15 cellular contexts compared by ENCODE assay signal in genomic region chr12:52250048-52250990, GRCh38. TPM values are rescaled to one million over a fixed set of nuclear protein-coding genes. Genes with fewer than 3 reads are reported as not detected.
A peak's percentile ranks its signal among the peaks of the same experiment; 100 is the strongest.
DNase-seq lines count a peak whose midpoint lies in the region; ATAC-seq and TF ChIP-seq lines count a peak whose summit lies in the region.
"Had no signal": no experiment of that assay in that cellular context is flagged by ENCODE, and none has a peak within 500 bp of the region (broad histone marks: within the 10 kb centered on the region; RNA-seq: fewer than 3 reads in every experiment).

No MANE protein-coding gene starts in this region.

- no peak overlapping the region for H3K4me2 ChIP-seq in smooth muscle cell

- CTCF ChIA-PET in WTC11 (lab: Charles Lee): interaction anchor here (0.5 to 4.9 kb wide), 20 partner anchors 9 to 1171 kb away, joined by 3 to 45 read pairs (median 3); partner anchors contain the start of gene KRT7

- H3K27ac ChIP-seq in iPS DF 6.9 (ENCODE audit: low read length) (no peak overlapping the region), smooth muscle cell (ENCODE audit: low read depth) (no peak overlapping the region)

- H3K27me3 ChIP-seq in iPS DF 6.9 (ENCODE audit: control insufficient read depth, insufficient read depth, low read length) (peaks cover 3% of the 10 kb centered on the region; the same call in 1 of the 2 replicates), smooth muscle cell (ENCODE audit: low read depth) (peaks cover 59% of the 10 kb centered on the region)

- no peaks in the 10 kb centered on the region for H3K9me3 Mint-ChIP-seq in WTC11

- H3F3A ChIP-seq in smooth muscle cell (ENCODE audit: low read depth): no peaks in the 10 kb centered on the region

- H3K4me3 ChIP-seq in iPS DF 6.9 (ENCODE audit: low read length): peak overlapping the region; percentile 13; the same call in 1 of the 2 replicates
- no peak overlapping the region for H3K4me3 ChIP-seq in smooth muscle cell

- TF ChIP-seq CTCF in WTC11 (IDR thresholded peaks at IDR 0.05): no peak
- no peak for TF ChIP-seq CTCF in smooth muscle cell (IDR thresholded peaks at IDR 0.05; ENCODE audit: borderline replicate concordance, insufficient read depth, poor library complexity, severe bottlenecking)

- H3K27ac Mint-ChIP-seq in WTC11: no peak overlapping the region

- peak; percentile 80 for ATAC-seq in WTC11
- ATAC-seq in sciatic nerve: no peak
- ATAC-seq: left lobe of liver had no signal

- H4K20me1 ChIP-seq in smooth muscle cell (ENCODE audit: low read depth): no peaks in the 10 kb centered on the region

- POLR2A ChIA-PET in WTC11 (lab: Charles Lee): interaction anchor here (0.5 kb wide), 1 partner anchor 116 kb away, joined by 3 read pairs; no protein-coding TSS in a partner anchor

- no peak overlapping the region for H2AFZ ChIP-seq in smooth muscle cell (ENCODE audit: low read depth)

- peaks cover 43% of the 10 kb centered on the region for H3K4me1 Mint-ChIP-seq in WTC11

- H3K9me3 ChIP-seq in iPS DF 6.9 (ENCODE audit: control insufficient read depth, insufficient read depth, low read length) (no peaks in the 10 kb centered on the region), smooth muscle cell (replicated peaks; ENCODE audit: low read depth) (no peaks in the 10 kb centered on the region)

- H3K36me3 Mint-ChIP-seq in WTC11: no peaks in the 10 kb centered on the region

- peaks cover 41% of the 10 kb centered on the region for H3K27me3 Mint-ChIP-seq in WTC11 (ENCODE audit: low read depth)

- H3K79me2 ChIP-seq in smooth muscle cell (ENCODE audit: low read depth): no peaks in the 10 kb centered on the region

- intact Hi-C loops in sciatic nerve (cut with DNase I): no loop called here

- H3K4me3 Mint-ChIP-seq in WTC11: peak overlapping the region; percentile 66

- no peaks in the 10 kb centered on the region for H3K36me3 ChIP-seq in iPS DF 6.9 (ENCODE audit: control insufficient read depth, insufficient read depth, low read length)
- H3K36me3 ChIP-seq in smooth muscle cell (ENCODE audit: low read depth): no peaks in the 10 kb centered on the region

- WGBS in iPS DF 6.9 (ENCODE audit: insufficient coverage, insufficient read length): no CpG with 5 or more reads among the region's 52 CpGs
- WGBS in smooth muscle cell (ENCODE audit: low lambda C conversion rate): 35% methylated on average over 44 of the region's 52 CpGs

- DNase-seq in activated effector memory CD4-positive, alpha-beta T cell treated with anti-CD3 and anti-CD28 coated beads, Interleukin-2, amount 50 U/mL, for 16 hours: peak; percentile 59
- DNase-seq in activated effector memory CD4-positive, alpha-beta T cell treated with Interleukin-2 at 50 U/mL for 16 hours: no peak
- DNase-seq in WTC11 (ENCODE audit: low spot score) (peak; percentile 74), iPS DF 6.9 (ENCODE audit: low read depth, low spot score) (no peak), sciatic nerve (ENCODE audit: low spot score) (peak; percentile 45), dermis blood vessel endothelial cell (no peak), smooth muscle cell (lab: John Stamatoyannopoulos, UW; ENCODE audit: unreplicated experiment) (no peak), mucosa of gallbladder (ENCODE audit: low spot score) (no peak)
- DNase-seq: anterior cingulate cortex, DMS 273 treated with DMSO at 0.1 percent for 48 hours, GOT3, NCI-H1105, NCI-H446 treated with DMSO at 0.1 percent for 48 hours had no signal

- no peak overlapping the region for H3K9ac ChIP-seq in smooth muscle cell (ENCODE audit: low read depth)

- no peaks in the 10 kb centered on the region; the same call in 1 of the 2 replicates for H3K4me1 ChIP-seq in iPS DF 6.9 (ENCODE audit: control insufficient read depth, insufficient read depth, low read length)
- H3K4me1 ChIP-seq in smooth muscle cell (ENCODE audit: low read depth): no peaks in the 10 kb centered on the region

TF ChIP-seq in WTC11, 78 proteins besides CTCF, POLR2A, EP300 and RAD21 (continues in another document):
- TF ChIP-seq IRF1 (CRISPR knock-in tag; IDR thresholded peaks at IDR 0.05): no peak
- TF ChIP-seq FOXJ3 (CRISPR knock-in tag; IDR thresholded peaks at IDR 0.05; ENCODE audit: borderline replicate concordance): no peak
- no peak for TF ChIP-seq EMX1 (CRISPR knock-in tag; IDR thresholded peaks at IDR 0.05)
- TF ChIP-seq E2F5 (CRISPR knock-in tag; IDR thresholded peaks at IDR 0.05): no peak
- no peak for TF ChIP-seq ESRRA (CRISPR knock-in tag; IDR thresholded peaks at IDR 0.05; ENCODE audit: borderline replicate concordance)
- TF ChIP-seq RORB (CRISPR knock-in tag; IDR thresholded peaks at IDR 0.05): no peak
- TF ChIP-seq GABPB1 (CRISPR knock-in tag; IDR thresholded peaks at IDR 0.05): no peak
- no peak for TF ChIP-seq CBFB (CRISPR knock-in tag; IDR thresholded peaks at IDR 0.05; ENCODE audit: low read depth)
- no peak for TF ChIP-seq ATF2 (CRISPR knock-in tag; IDR thresholded peaks at IDR 0.05; ENCODE audit: borderline replicate concordance, low read depth)
- TF ChIP-seq ELF4 (CRISPR knock-in tag; IDR thresholded peaks at IDR 0.05; ENCODE audit: low read depth): no peak
- TF ChIP-seq HMGXB4 (CRISPR knock-in tag; IDR thresholded peaks at IDR 0.05): 0 out of 2 replicates have a peak, but pooled peaks have one; percentile 39
- no peak for TF ChIP-seq MYBL2 (CRISPR knock-in tag; IDR thresholded peaks at IDR 0.05)
- TF ChIP-seq SMAD3 (CRISPR knock-in tag; IDR thresholded peaks at IDR 0.05; ENCODE audit: borderline replicate concordance): no peak
- TF ChIP-seq TEAD4 (CRISPR knock-in tag; IDR thresholded peaks at IDR 0.05): no peak
- peak; percentile 59 for TF ChIP-seq MAX (CRISPR knock-in tag; IDR thresholded peaks at IDR 0.05)
- no peak for TF ChIP-seq MXD4 (CRISPR knock-in tag; IDR thresholded peaks at IDR 0.05; ENCODE audit: borderline replicate concordance)

RNA-seq across cellular contexts. Expression of gene KRT7, which starts 17.3 kb away (rescaled TPM):
- 10.6 to 11.5 TPM (median 11.4 TPM) in 3 replicates for total RNA-seq in WTC11 (2021)
- 4.0 TPM for total RNA-seq in sciatic nerve
- total RNA-seq in dermis blood vessel endothelial cell: 19.2 and 53.6 TPM in 2 replicates
- total RNA-seq in smooth muscle cell: 168 and 214 TPM in 2 replicates
- polyA plus RNA-seq in smooth muscle cell: 190 and 744 TPM in 2 replicates
- total RNA-seq in mucosa of gallbladder: 335 TPM
- total RNA-seq: frontal cortex had no signal

RNA-seq across cellular contexts. Expression of gene KRT86, which starts 24.1 kb away (rescaled TPM):
- total RNA-seq in WTC11 (2021) (0.11 to 0.18 TPM in 2 of 3 replicates, not detected in the other), sciatic nerve (0.45 TPM), dermis blood vessel endothelial cell (not detected in 2 replicates), smooth muscle cell (not detected in 2 replicates), mucosa of gallbladder (1.1 TPM)
- not detected in 2 replicates for polyA plus RNA-seq in smooth muscle cell
- total RNA-seq: left lobe of liver had no signal

RNA-seq across cellular contexts. Expression of gene KRT81, which starts 41.0 kb away (rescaled TPM):
- total RNA-seq in WTC11 (2021): 0.21 to 0.70 TPM (median 0.34 TPM) in 3 replicates
- total RNA-seq in sciatic nerve: not detected
- total RNA-seq in dermis blood vessel endothelial cell: 0.05 TPM in 1 of 2 replicates, not detected in the other
- total RNA-seq in smooth muscle cell: 0.18 and 1.4 TPM in 2 replicates
- 0.49 and 1.7 TPM in 2 replicates for polyA plus RNA-seq in smooth muscle cell
- 0.55 TPM for total RNA-seq in mucosa of gallbladder
- total RNA-seq: frontal cortex had no signal

RNA-seq across cellular contexts. Expression of gene KRT80, which starts 58.5 kb away (rescaled TPM):
- total RNA-seq in WTC11 (2021) (0.09 to 0.11 TPM (median 0.11 TPM) in 3 replicates), sciatic nerve (0.13 TPM), dermis blood vessel endothelial cell (0.17 and 1.2 TPM in 2 replicates), smooth muscle cell (6.7 and 11.7 TPM in 2 replicates), mucosa of gallbladder (15.5 TPM)
- polyA plus RNA-seq in smooth muscle cell: 5.1 and 6.6 TPM in 2 replicates
- total RNA-seq: frontal cortex had no signal

Comparison
In these comparisons a context has a peak if more than half of its experiments do, and no peak if none do; other contexts are left out.
1. DNase-seq: peak in activated effector memory CD4-positive, alpha-beta T cell treated with anti-CD3 and anti-CD28 coated beads, Interleukin-2, amount 50 U/mL, for 16 hours (single experiment), WTC11 (single experiment) and sciatic nerve (single experiment); none in activated effector memory CD4-positive, alpha-beta T cell treated with Interleukin-2 at 50 U/mL for 16 hours (single experiment), iPS DF 6.9 (single experiment), dermis blood vessel endothelial cell (single experiment), smooth muscle cell (single experiment) and mucosa of gallbladder (single experiment).